ENCODE assay signal across 30 cellular contexts in the genomic region with DNA sequence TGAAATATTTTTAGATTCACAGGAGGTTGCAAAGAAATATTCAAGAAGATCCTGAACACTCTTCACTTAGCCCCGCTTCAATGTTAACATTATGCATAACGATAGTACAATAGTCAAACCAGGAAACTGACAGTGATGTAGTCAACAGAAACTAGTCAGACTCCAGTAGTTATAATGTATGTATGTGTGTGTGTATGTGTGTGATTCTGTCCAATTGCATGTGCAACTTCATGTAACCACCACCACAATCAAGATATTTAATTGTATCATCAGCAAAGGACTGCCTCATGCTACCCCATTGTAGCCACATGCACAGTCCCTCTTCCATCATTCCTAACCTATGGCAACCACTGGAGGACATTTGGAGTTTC.
DNase-seq lines count a peak whose midpoint lies in the region; ATAC-seq, FAIRE-seq and TF ChIP-seq lines count a peak whose summit lies in the region.
"Had no signal": no experiment of that assay in that cellular context is flagged by ENCODE, and none has a peak within 500 bp of the region (broad histone marks: within the 10 kb centered on the region; RNA-seq: fewer than 3 reads in every experiment).

No MANE protein-coding gene starts in this region.

- H2AFZ ChIP-seq in GM12878 (ENCODE audit: control insufficient read depth, low read depth, low read length): no peak overlapping the region
- H2AFZ ChIP-seq: hepatocyte had no signal

- H3K4me3 ChIP-seq in A549: no peak overlapping the region
- H3K4me3 ChIP-seq in GM12878: no peak overlapping the region
- no peak overlapping the region for H3K4me3 ChIP-seq in vagina
- H3K4me3 ChIP-seq: BLaER1, gastroesophageal sphincter, hepatocyte, MG63, right lobe of liver, SJSA1, upper lobe of right lung had no signal

- H3K27ac ChIP-seq in A549: no peak overlapping the region
- no peak overlapping the region for H3K27ac ChIP-seq in GM12878 (ENCODE audit: control insufficient read depth, insufficient read depth)
- H3K27ac ChIP-seq in vagina: no peak overlapping the region
- H3K27ac ChIP-seq: BLaER1, gastroesophageal sphincter, hepatocyte, right lobe of liver, SJSA1, upper lobe of right lung had no signal

- CTCF ChIA-PET in A549 (lab: Yijun Ruan, JAX) (interaction anchor here (1.4 kb wide), 1 partner anchor 140 kb away, joined by 3 read pairs; no protein-coding TSS in a partner anchor), GM12878 (lab: Yijun Ruan, JAX) (no interaction called here)

- no peaks in the 10 kb centered on the region for H4K20me1 ChIP-seq in GM12878 (ENCODE audit: control insufficient read depth, insufficient read depth)

- no peak overlapping the region for H3K9ac ChIP-seq in GM12878 (ENCODE audit: control insufficient read depth, insufficient read depth, low read length)
- H3K9ac ChIP-seq: BLaER1 had no signal

- TF ChIP-seq CTCF in A549 (IDR thresholded peaks at IDR 0.05) (no peak), GM12878 (IDR thresholded peaks at IDR 0.05 in 2 of 3, conservative IDR thresholded peaks at IDR 0.05 in 1 of 3; ENCODE audit: control insufficient read depth in 2 of 3, extremely low read depth in 1 of 3, insufficient read depth in 1 of 3, low read depth in 3 of 3, low read length in 3 of 3) (no peak), vagina (IDR thresholded peaks at IDR 0.05) (no peak)

- POLR2A ChIA-PET in A549 (lab: Yijun Ruan, JAX) (no interaction called here), GM12878 (lab: Charles Lee) (no interaction called here)

- intact Hi-C loops in GM12878 (cut with micrococcal nuclease; ENCODE audit: unreplicated experiment) (no loop called here), vagina (cut with DNase I) (no loop called here)

- H3K4me2 ChIP-seq in A549: no peak overlapping the region
- H3K4me2 ChIP-seq in GM12878 (ENCODE audit: control insufficient read depth, insufficient read depth): no peak overlapping the region
- H3K4me2 ChIP-seq: BLaER1, hepatocyte had no signal

- in situ Hi-C loops in GM12878 (cut with MboI): no loop called here

- SMC1A ChIA-PET in GM12878 (lab: Charles Lee; ENCODE audit: uncharacterized antibody, unreplicated experiment): no interaction called here

- H3K36me3 ChIP-seq in GM12878 (ENCODE audit: control insufficient read depth in 2 of 2, insufficient read depth in 2 of 2, low read length in 1 of 2) (no peaks in the 10 kb centered on the region), vagina (no peaks in the 10 kb centered on the region)
- H3K36me3 ChIP-seq: BLaER1, gastroesophageal sphincter, MG63, right lobe of liver, SJSA1, upper lobe of right lung had no signal

- TF ChIP-seq POLR2A in A549 (IDR thresholded peaks at IDR 0.05; ENCODE audit: low read length) (no peak), GM12878 (IDR thresholded peaks at IDR 0.05; ENCODE audit: low read depth, low read length) (no peak), vagina (IDR thresholded peaks at IDR 0.05) (no peak)

- H3K9me3 ChIP-seq in A549 (no peaks in the 10 kb centered on the region), GM12878 (replicated peaks; ENCODE audit: control insufficient read depth, insufficient read depth, low read length) (no peaks in the 10 kb centered on the region), vagina (no peaks in the 10 kb centered on the region)
- H3K9me3 ChIP-seq: BLaER1, gastroesophageal sphincter, MG63, right lobe of liver, SJSA1, upper lobe of right lung had no signal

- ATAC-seq in A549: no peak
- peak; percentile 61 for ATAC-seq in GM18502 (IDR thresholded peaks at IDR 0.05; ENCODE audit: poor library complexity, unreplicated experiment)
- ATAC-seq in HG03469 (IDR thresholded peaks at IDR 0.05; ENCODE audit: unreplicated experiment): peak; percentile 42
- ATAC-seq in GM12878: peak; percentile 68
- ATAC-seq: gastroesophageal sphincter, left lobe of liver, right lobe of liver, upper lobe of right lung had no signal

- H3K4me1 ChIP-seq in A549 (peaks cover 7% of the 10 kb centered on the region), GM12878 (ENCODE audit: control insufficient read depth, insufficient read depth, low read length) (no peaks in the 10 kb centered on the region), vagina (no peaks in the 10 kb centered on the region)
- H3K4me1 ChIP-seq: BLaER1, gastroesophageal sphincter, right lobe of liver, upper lobe of right lung had no signal

- RAD21 ChIA-PET in GM12878 (lab: Charles Lee; ENCODE audit: unreplicated experiment): no interaction called here

- FAIRE-seq in A549 (lab: Jason Lieb, UNC): peak; percentile 72
- no peak for FAIRE-seq in GM12878 (lab: Jason Lieb, UNC)
- FAIRE-seq: endometrium, GM18507 had no signal

- WGBS in A549 (ENCODE audit: missing lambda C conversion rate): 95% methylated on average over 2 of the region's 2 CpGs
- WGBS in GM12878 (ENCODE audit: insufficient coverage, insufficient replicate concordance, low lambda C conversion rate, missing lambda C conversion rate): 0% methylated on average over 2 of the region's 2 CpGs

- no TSS peak for BruUV-seq in GM12878 (replicated peaks; lab: Mats Ljungman, UMichigan)

- no peaks in the 10 kb centered on the region; a peak in 2 of 4 replicates for H3K27me3 ChIP-seq in GM12878 (replicated peaks in 1 of 2; ENCODE audit: control insufficient read depth in 2 of 2, insufficient read depth in 2 of 2, low read length in 1 of 2)
- H3K27me3 ChIP-seq in vagina: no peaks in the 10 kb centered on the region
- H3K27me3 ChIP-seq: BLaER1, gastroesophageal sphincter, hepatocyte, MG63, right lobe of liver, SJSA1, upper lobe of right lung had no signal

- TF ChIP-seq RAD21 in A549 (conservative IDR thresholded peaks at IDR 0.05 in 1 of 2, IDR thresholded peaks at IDR 0.05 in 1 of 2) (no peak), GM12878 (IDR thresholded peaks at IDR 0.05; ENCODE audit: insufficient read depth, low read depth, low read length) (no peak)

- no peaks in the 10 kb centered on the region for H3K79me2 ChIP-seq in GM12878 (ENCODE audit: control insufficient read depth, insufficient read depth, low read length)
- H3K79me2 ChIP-seq: hepatocyte had no signal

- no peak for TF ChIP-seq EP300 in A549 (IDR thresholded peaks at IDR 0.05)
- TF ChIP-seq EP300 in GM12878 (IDR thresholded peaks at IDR 0.05; ENCODE audit: borderline replicate concordance in 1 of 2, control insufficient read depth in 1 of 2, low read depth in 2 of 2, low read length in 2 of 2): no peak

- DNase-seq in A549 (ENCODE audit: low read depth in 1 of 2, low spot score in 1 of 2): no peak
- no peak for DNase-seq in GM12878 (ENCODE audit: low read depth, low spot score)
- DNase-seq in vagina (ENCODE audit: extremely low spot score in 2 of 2): no peak
- no peak for DNase-seq in T1000 (lab: John Stamatoyannopoulos, UW)
- DNase-seq in SIG-M5 treated with dmso at 0.1 percent for 504 hours (lab: John Stamatoyannopoulos, UW; ENCODE audit: unreplicated experiment): no peak
- no peak for DNase-seq in NCI-H1105 treated with DMSO at 0.1 percent for 48 hours (lab: John Stamatoyannopoulos, UW)
- DNase-seq: activated CD4-positive, alpha-beta T cell treated with anti-CD3 and anti-CD28 coated beads for 1 hour; activated effector memory CD4-positive, alpha-beta T cell treated with Interleukin-2 at 50 U/mL for 16 hours; cerebellar nuclear complex; COR-L47; DMS79; GDM1; GOT3; KG1; MG63; NCI-H2081 treated with DMSO at 0.1 percent for 48 hours; NCI-H345; NCI-H82; right lobe of liver; stimulated activated CD4-positive, alpha-beta T cell treated with anti-CD3 and anti-CD28 coated beads, Interleukin-2, amount 100 ng/mL, for 48 hours; upper lobe of right lung had no signal

TF ChIP-seq in A549, 52 proteins besides CTCF, POLR2A, EP300 and RAD21 (continues in another document):
- no peak for TF ChIP-seq NPAS2 (CRISPR knock-in tag; IDR thresholded peaks at IDR 0.05; ENCODE audit: borderline replicate concordance)
- no peak for TF ChIP-seq KDM1A (IDR thresholded peaks at IDR 0.05; ENCODE audit: low read depth)

TF ChIP-seq in GM12878, 131 proteins besides CTCF, POLR2A, EP300 and RAD21:
- TF ChIP-seq JUNB (IDR thresholded peaks at IDR 0.05): peak; percentile 81
- TF ChIP-seq IRF4 (IDR thresholded peaks at IDR 0.05; ENCODE audit: low read depth, low read length): peak; percentile 54; the same call in 1 of the 2 replicates
- no peak for TF ChIP-seq FOXM1 (IDR thresholded peaks at IDR 0.05; ENCODE audit: low read depth, low read length)
- no peak for TF ChIP-seq TAF1 (IDR thresholded peaks at IDR 0.05; ENCODE audit: borderline replicate concordance, low read depth, low read length)
- TF ChIP-seq SIX5 (IDR thresholded peaks at IDR 0.05; ENCODE audit: low read depth, low read length, severe bottlenecking): no peak
TF ChIP-seq in GM12878: peak in this region for 2.

Comparison
In these comparisons a context has a peak if more than half of its experiments do, and no peak if none do; other contexts are left out.
1. ATAC-seq: peak in GM18502 (single experiment), HG03469 (single experiment) and GM12878 (single experiment); none in A549 (0 of 2).
2. Of the 24 proteins assayed by ChIP-seq in both GM12878 and A549: peak only in GM12878: JUNB; only in A549: none; in both: none; in neither: 23.